8 cellular contexts compared by ENCODE assay signal in genomic region chr2:12057436-12058166, GRCh38.
A peak's percentile ranks its signal among the peaks of the same experiment; 100 is the strongest.
DNase-seq lines count a peak whose midpoint lies in the region; ATAC-seq, FAIRE-seq and TF ChIP-seq lines count a peak whose summit lies in the region.

No MANE protein-coding gene starts in this region.

- H3K4me3 ChIP-seq in Jurkat, Clone E6-1 (ENCODE audit: low read length): no peak overlapping the region
- no peak overlapping the region for H3K4me3 ChIP-seq in coronary artery

- no peak for DNase-seq in GM12892 (ENCODE audit: insufficient read length)
- DNase-seq in Jurkat, Clone E6-1 (ENCODE audit: low read depth, low spot score): peak; percentile 35
- DNase-seq in activated gamma-delta T cell treated with Interleukin-2 at 50 U/mL for 16 hours: peak; percentile 60
- DNase-seq in sciatic nerve (ENCODE audit: low spot score): peak; percentile 66
- no peak for DNase-seq in NCI-H1694 (lab: John Stamatoyannopoulos, UW)
- no peak for DNase-seq in NCI-H510A (lab: John Stamatoyannopoulos, UW)
- DNase-seq in coronary artery (ENCODE audit: low spot score): no peak

- FAIRE-seq in GM12892 (lab: Jason Lieb, UNC): peak; percentile 44

- ATAC-seq in GM21737 (IDR thresholded peaks at IDR 0.05; ENCODE audit: unreplicated experiment) (peak; percentile 90), sciatic nerve (peak; percentile 63)

- no peak for TF ChIP-seq CTCF in coronary artery (IDR thresholded peaks at IDR 0.05)

- intact Hi-C loops in sciatic nerve (cut with DNase I): no loop called here

- H3K27ac ChIP-seq in coronary artery: no peak overlapping the region

- no peak for TF ChIP-seq POLR2A in GM12892 (IDR thresholded peaks at IDR 0.05; ENCODE audit: low read depth, low read length)

Comparison
In these comparisons a context has a peak if more than half of its experiments do, and no peak if none do; other contexts are left out.
1. DNase-seq: peak in Jurkat, Clone E6-1 (single experiment), activated gamma-delta T cell treated with Interleukin-2 at 50 U/mL for 16 hours (single experiment) and sciatic nerve (single experiment); none in GM12892 (single experiment), NCI-H1694 (single experiment), NCI-H510A (single experiment) and coronary artery (single experiment).